10 cellular contexts compared by ENCODE assay signal in the genomic region with DNA sequence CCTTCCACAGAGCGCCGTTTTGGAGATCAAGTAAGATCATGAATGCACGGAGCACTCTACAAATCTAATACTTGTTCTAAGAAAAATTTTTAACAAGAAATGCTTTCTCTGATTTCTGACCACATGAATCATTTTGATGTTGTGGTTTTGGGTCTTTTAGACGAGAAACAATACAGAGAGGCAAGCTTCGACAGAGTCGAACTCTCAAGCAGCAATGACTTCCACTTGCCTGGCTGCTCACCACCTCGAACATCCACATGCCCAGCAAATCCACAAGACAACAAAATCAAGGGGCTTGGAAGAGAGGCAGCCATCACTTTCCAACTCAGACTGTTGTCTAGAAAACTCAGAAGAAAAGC.
A peak's percentile ranks its signal among the peaks of the same experiment; 100 is the strongest.
DNase-seq lines count a peak whose midpoint lies in the region; ATAC-seq and TF ChIP-seq lines count a peak whose summit lies in the region.
"Had no signal": no experiment of that assay in that cellular context is flagged by ENCODE, and none has a peak within 500 bp of the region (broad histone marks: within the 10 kb centered on the region; RNA-seq: fewer than 3 reads in every experiment).

No MANE protein-coding gene starts in this region.

- TF ChIP-seq CTCF in PC-9 (conservative IDR thresholded peaks at IDR 0.05): no peak
- TF ChIP-seq CTCF in nephron progenitor cell (IDR thresholded peaks at IDR 0.05): no peak

- H2AFZ ChIP-seq in PC-9: no peak overlapping the region

- H3K9me2 ChIP-seq in PC-9 (ENCODE audit: insufficient read depth): no peaks in the 10 kb centered on the region

- TSS peak; percentile 50 for BruUV-seq in PC-9 (replicated peaks; lab: Mats Ljungman, UMichigan)

- no peaks in the 10 kb centered on the region for H3K9me3 Mint-ChIP-seq in nephron progenitor cell

- ATAC-seq in GM19452 (IDR thresholded peaks at IDR 0.05; ENCODE audit: unreplicated experiment): no peak

- no peak overlapping the region for H3K4me3 ChIP-seq in PC-9

- no peaks in the 10 kb centered on the region for H3K9me3 ChIP-seq in PC-9 (ENCODE audit: insufficient read depth, low read depth)

- H3K79me2 ChIP-seq in PC-9 (ENCODE audit: low read depth): 0 out of 2 replicates have a peak, but pooled peaks cover 5% of the 10 kb centered on the region

- no peaks in the 10 kb centered on the region for H3K27me3 ChIP-seq in PC-9 (ENCODE audit: insufficient read depth, low read depth)

- H3K27ac ChIP-seq in PC-9: peak overlapping the region; percentile 90

- H3K4me1 ChIP-seq in PC-9 (replicated peaks; ENCODE audit: insufficient read depth): peaks cover 53% of the 10 kb centered on the region

- H4K20me1 ChIP-seq in PC-9 (ENCODE audit: insufficient read depth): no peaks in the 10 kb centered on the region

- CTCF ChIA-PET in PC-9 (lab: Charles Lee): interaction anchor here (0.6 to 1.6 kb wide), 4 partner anchors 15 to 271 kb away, joined by 4 to 16 read pairs (median 5); no protein-coding TSS in a partner anchor

- H3K36me3 ChIP-seq in PC-9 (ENCODE audit: low read depth): no peaks in the 10 kb centered on the region; the same call in 1 of the 2 replicates

- peaks cover 3% of the 10 kb centered on the region for H3K27me3 Mint-ChIP-seq in nephron progenitor cell (ENCODE audit: low read depth, poor library complexity)

- peak overlapping the region; percentile 69 for H3K4me2 ChIP-seq in PC-9

- POLR2A ChIA-PET in PC-9 (lab: Charles Lee; ENCODE audit: unreplicated experiment): interaction anchor here (0.6 kb wide), 1 partner anchor 481 kb away, joined by 3 read pairs; no protein-coding TSS in a partner anchor

- peaks cover 55% of the 10 kb centered on the region for H3F3A ChIP-seq in PC-9 (ENCODE audit: insufficient read depth, low read depth)

- H3K4me1 Mint-ChIP-seq in nephron progenitor cell: peaks cover 4% of the 10 kb centered on the region

- intact Hi-C loops in PC-9 (cut with micrococcal nuclease; ENCODE audit: unreplicated experiment): no loop called here

- DNase-seq in COLO829 (ENCODE audit: low spot score) (peak; percentile 44), PC-9 (no peak), nephron progenitor cell (no peak), NCI-H2029 (lab: John Stamatoyannopoulos, UW) (no peak), NCI-H510A (lab: John Stamatoyannopoulos, UW) (no peak), amygdala (lab: John Stamatoyannopoulos, UW) (no peak)
- DNase-seq in central memory CD4-positive, alpha-beta T cell: peak; percentile 40
- DNase-seq: GDM1, NCI-H2107 had no signal

- H3K27ac Mint-ChIP-seq in nephron progenitor cell: peak overlapping the region; percentile 33

- no peaks in the 10 kb centered on the region for H3K36me3 Mint-ChIP-seq in nephron progenitor cell (ENCODE audit: low read depth)

- H3K4me3 Mint-ChIP-seq in nephron progenitor cell: no peak overlapping the region

Comparison
In these comparisons a context has a peak if more than half of its experiments do, and no peak if none do; other contexts are left out.
1. DNase-seq: peak in COLO829 (single experiment) and central memory CD4-positive, alpha-beta T cell (single experiment); none in PC-9 (0 of 2), nephron progenitor cell (single experiment), NCI-H2029 (single experiment), NCI-H510A (single experiment) and amygdala (0 of 56).